Comparison of ENCODE assay signal across 16 cellular contexts in genomic region chr11:129440028-129440630, GRCh38.
A peak's percentile ranks its signal among the peaks of the same experiment; 100 is the strongest.
DNase-seq lines count a peak whose midpoint lies in the region; ATAC-seq and TF ChIP-seq lines count a peak whose summit lies in the region.
"Had no signal": no experiment of that assay in that cellular context is flagged by ENCODE, and none has a peak within 500 bp of the region (broad histone marks: within the 10 kb centered on the region; RNA-seq: fewer than 3 reads in every experiment).

No MANE protein-coding gene starts in this region.

- CTCF ChIA-PET in Calu3 (lab: Charles Lee), result interaction anchor here (0.6 to 1.7 kb wide), 3 partner anchors 60 to 247 kb away, joined by 3 to 6 read pairs (median 4); no protein-coding TSS in a partner anchor

- no peaks in the 10 kb centered on the region for H3K9me3 Mint-ChIP-seq in Calu3 (ENCODE audit: low read depth, unreplicated experiment)
- H3K9me3 Mint-ChIP-seq in HFFc6, result no peaks in the 10 kb centered on the region
- H3K9me3 Mint-ChIP-seq in activated naive CD8-positive, alpha-beta T cell treated with anti-CD3 and anti-CD28 coated beads for 36 hours, result no peaks in the 10 kb centered on the region
- H3K9me3 Mint-ChIP-seq: activated naive CD8-positive, alpha-beta T cell treated with anti-CD3 and anti-CD28 coated beads, Interleukin-2, amount 50 U/mL, for 24 hours; natural killer cell; stimulated activated naive B cell treated with anti-CD40 and anti-IgM and Interleukin-4, amounts not matched to agents 10 μg/mL and 1 μg/mL and 100 μg/mL, for 72 hours had no signal

- WGBS in testis, 2 donors, result 54 to 66% methylated on average over 5 to 8 of the region's 8 CpGs

- H3K36me3 ChIP-seq in left lung (no peaks in the 10 kb centered on the region), testis (ENCODE audit: low read depth, missing control alignments) (no peaks in the 10 kb centered on the region)
- H3K36me3 ChIP-seq: heart left ventricle, SJCRH30 had no signal

- H3K27ac ChIP-seq in left lung (no peak overlapping the region), testis (no peak overlapping the region)
- H3K27ac ChIP-seq: dorsolateral prefrontal cortex, heart left ventricle, SJCRH30 had no signal

- peaks cover 0 to 15% of the 10 kb centered on the region in 2 donors for H3K27me3 ChIP-seq in left lung
- no peaks in the 10 kb centered on the region for H3K27me3 ChIP-seq in testis
- H3K27me3 ChIP-seq: heart left ventricle, SJCRH30 had no signal

- no TSS peak for BruUV-seq in Calu3 (replicated peaks; lab: Mats Ljungman, UMichigan)

- peak; percentile 87 for ATAC-seq in left lung
- ATAC-seq: activated naive CD8-positive, alpha-beta T cell treated with anti-CD3 and anti-CD28 coated beads, Interleukin-2, amount 50 U/mL, for 24 hours; heart left ventricle; natural killer cell; stimulated activated naive B cell treated with anti-CD40 and anti-IgM and Interleukin-4, amounts not matched to agents 10 μg/mL and 1 μg/mL and 100 μg/mL, for 72 hours had no signal

- peak; percentile 69 for DNase-seq in Calu3
- peak; percentile 6 for DNase-seq in HFFc6
- DNase-seq in astrocyte of the hippocampus (ENCODE audit: low read depth, low spot score), result peak; percentile 60
- no peak for DNase-seq in left lung
- no peak for DNase-seq in NCI-H82 treated with DMSO at 0.1 percent for 48 hours (lab: John Stamatoyannopoulos, UW; ENCODE audit: unreplicated experiment)
- DNase-seq in activated naive CD8-positive, alpha-beta T cell treated with anti-CD3 and anti-CD28 coated beads for 36 hours, result no peak
- no peak for DNase-seq in testis
- no peak for DNase-seq in GM03348 (ENCODE audit: low spot score)
- DNase-seq: activated CD4-positive, alpha-beta T cell treated with anti-CD3 and anti-CD28 coated beads for 4 hours; activated naive CD8-positive, alpha-beta T cell treated with anti-CD3 and anti-CD28 coated beads, Interleukin-2, amount 50 U/mL, for 24 hours; dorsolateral prefrontal cortex; heart left ventricle; natural killer cell; NCI-H146; SJCRH30; stimulated activated naive B cell treated with anti-CD40 and anti-IgM and Interleukin-4, amounts not matched to agents 10 μg/mL and 1 μg/mL and 100 μg/mL, for 72 hours had no signal

- no peak for TF ChIP-seq POLR2A in testis (IDR thresholded peaks at IDR 0.05)

- H3K9me3 ChIP-seq in left lung (no peaks in the 10 kb centered on the region), testis (no peaks in the 10 kb centered on the region)
- H3K9me3 ChIP-seq: heart left ventricle, SJCRH30 had no signal

- H3K36me3 Mint-ChIP-seq in Calu3 (ENCODE audit: insufficient read depth, unreplicated experiment) (peaks cover 59% of the 10 kb centered on the region), HFFc6 (ENCODE audit: low read depth) (no peaks in the 10 kb centered on the region)
- H3K36me3 Mint-ChIP-seq in activated naive CD8-positive, alpha-beta T cell treated with anti-CD3 and anti-CD28 coated beads for 36 hours, result no peaks in the 10 kb centered on the region
- H3K36me3 Mint-ChIP-seq: natural killer cell; stimulated activated naive B cell treated with anti-CD40 and anti-IgM and Interleukin-4, amounts not matched to agents 10 μg/mL and 1 μg/mL and 100 μg/mL, for 72 hours had no signal

- H3K4me1 ChIP-seq in left lung (no peaks in the 10 kb centered on the region), testis (no peaks in the 10 kb centered on the region)
- H3K4me1 ChIP-seq: heart left ventricle, SJCRH30 had no signal

- H3K4me3 ChIP-seq in left lung, result no peak overlapping the region
- H3K4me3 ChIP-seq in testis, result no peak overlapping the region
- H3K4me3 ChIP-seq: dorsolateral prefrontal cortex, heart left ventricle, SJCRH30 had no signal

- peaks cover 46% of the 10 kb centered on the region for H3K4me1 Mint-ChIP-seq in Calu3 (ENCODE audit: low read depth, unreplicated experiment)
- H3K4me1 Mint-ChIP-seq in HFFc6 (ENCODE audit: low read depth), result no peaks in the 10 kb centered on the region
- H3K4me1 Mint-ChIP-seq in activated naive CD8-positive, alpha-beta T cell treated with anti-CD3 and anti-CD28 coated beads for 36 hours, result peaks cover 1% of the 10 kb centered on the region
- H3K4me1 Mint-ChIP-seq: natural killer cell had no signal

- H3K27me3 Mint-ChIP-seq in Calu3 (ENCODE audit: unreplicated experiment), result no peaks in the 10 kb centered on the region
- peaks cover 19% of the 10 kb centered on the region for H3K27me3 Mint-ChIP-seq in HFFc6 (ENCODE audit: insufficient read depth)
- H3K27me3 Mint-ChIP-seq in activated naive CD8-positive, alpha-beta T cell treated with anti-CD3 and anti-CD28 coated beads for 36 hours, result no peaks in the 10 kb centered on the region
- H3K27me3 Mint-ChIP-seq: activated naive CD8-positive, alpha-beta T cell treated with anti-CD3 and anti-CD28 coated beads, Interleukin-2, amount 50 U/mL, for 24 hours had no signal

- TF ChIP-seq CTCF in Calu3 (IDR thresholded peaks at IDR 0.05; ENCODE audit: unreplicated experiment) (no peak), HFFc6 (IDR thresholded peaks at IDR 0.05) (no peak), left lung (IDR thresholded peaks at IDR 0.05) (no peak), testis (IDR thresholded peaks at IDR 0.05) (no peak)

- peak overlapping the region; percentile 96 for H3K27ac Mint-ChIP-seq in Calu3 (ENCODE audit: unreplicated experiment)
- no peak overlapping the region for H3K27ac Mint-ChIP-seq in HFFc6
- H3K27ac Mint-ChIP-seq in activated naive CD8-positive, alpha-beta T cell treated with anti-CD3 and anti-CD28 coated beads for 36 hours, result no peak overlapping the region
- H3K27ac Mint-ChIP-seq: activated naive CD8-positive, alpha-beta T cell treated with anti-CD3 and anti-CD28 coated beads, Interleukin-2, amount 50 U/mL, for 24 hours; natural killer cell; stimulated activated naive B cell treated with anti-CD40 and anti-IgM and Interleukin-4, amounts not matched to agents 10 μg/mL and 1 μg/mL and 100 μg/mL, for 72 hours had no signal

- peak overlapping the region; percentile 34 for H3K4me3 Mint-ChIP-seq in Calu3 (ENCODE audit: low read depth, unreplicated experiment)
- H3K4me3 Mint-ChIP-seq in HFFc6, result no peak overlapping the region
- no peak overlapping the region for H3K4me3 Mint-ChIP-seq in activated naive CD8-positive, alpha-beta T cell treated with anti-CD3 and anti-CD28 coated beads for 36 hours
- H3K4me3 Mint-ChIP-seq: activated naive CD8-positive, alpha-beta T cell treated with anti-CD3 and anti-CD28 coated beads, Interleukin-2, amount 50 U/mL, for 24 hours; natural killer cell; stimulated activated naive B cell treated with anti-CD40 and anti-IgM and Interleukin-4, amounts not matched to agents 10 μg/mL and 1 μg/mL and 100 μg/mL, for 72 hours had no signal

- intact Hi-C loops in Calu3 (cut with micrococcal nuclease; ENCODE audit: unreplicated experiment), result no loop called here
- intact Hi-C loops in left lung (cut with DNase I), result no loop called here
- intact Hi-C loops in testis (cut with DNase I; ENCODE audit: low total_unique reads), result no loop called here

Comparison
In these comparisons a context has a peak if more than half of its experiments do, and no peak if none do; other contexts are left out.
1. DNase-seq: peak in Calu3 (single experiment), HFFc6 (single experiment) and astrocyte of the hippocampus (single experiment); none in left lung (0 of 2), NCI-H82 treated with DMSO at 0.1 percent for 48 hours (single experiment), activated naive CD8-positive, alpha-beta T cell treated with anti-CD3 and anti-CD28 coated beads for 36 hours (single experiment), testis (single experiment) and GM03348 (single experiment).